In genomic region chr2:20622731-20623130, GRCh38 we compare ENCODE assay signal across 13 cellular contexts. TPM values are rescaled to one million over a fixed set of nuclear protein-coding genes. Genes with fewer than 3 reads are reported as not detected.
DNase-seq lines count a peak whose midpoint lies in the region; ATAC-seq, FAIRE-seq and TF ChIP-seq lines count a peak whose summit lies in the region.
"Had no signal": no experiment of that assay in that cellular context is flagged by ENCODE, and none has a peak within 500 bp of the region (broad histone marks: within the 10 kb centered on the region; RNA-seq: fewer than 3 reads in every experiment).

No MANE protein-coding gene starts in this region.

- H3K4me1 ChIP-seq in adrenal gland (replicated peaks in 1 of 2) = peaks cover 25 to 52% of the 10 kb centered on the region in 2 donors
- peaks cover 0 to 91% of the 10 kb centered on the region in 2 donors for H3K4me1 ChIP-seq in right atrium auricular region
- H3K4me1 ChIP-seq in gastrocnemius medialis = peaks cover 55 to 78% of the 10 kb centered on the region in 2 donors

- H3K27me3 ChIP-seq in adrenal gland (no peaks in the 10 kb centered on the region), right atrium auricular region (no peaks in the 10 kb centered on the region), gastrocnemius medialis (no peaks in the 10 kb centered on the region)

- H3K9me3 ChIP-seq in adrenal gland (replicated peaks in 1 of 3) (no peaks in the 10 kb centered on the region), right atrium auricular region (no peaks in the 10 kb centered on the region), gastrocnemius medialis (no peaks in the 10 kb centered on the region)

- peak; percentile 64 to 74 for ATAC-seq in gastrocnemius medialis
- no peak for ATAC-seq in GM21576 (IDR thresholded peaks at IDR 0.05; ENCODE audit: unreplicated experiment)
- ATAC-seq in GM21619 (IDR thresholded peaks at IDR 0.05; ENCODE audit: unreplicated experiment) = no peak

- peaks cover 0 to 31% of the 10 kb centered on the region in 2 donors for H3K36me3 ChIP-seq in adrenal gland (replicated peaks in 1 of 2)
- peaks cover 50% of the 10 kb centered on the region for H3K36me3 ChIP-seq in right atrium auricular region
- H3K36me3 ChIP-seq in gastrocnemius medialis = peaks cover 0 to 22% of the 10 kb centered on the region in 2 donors

- TF ChIP-seq CTCF in D721Med (IDR thresholded peaks at IDR 0.05; ENCODE audit: insufficient read depth, missing control alignments) (no peak), adrenal gland (IDR thresholded peaks at IDR 0.05) (no peak), right atrium auricular region (IDR thresholded peaks at IDR 0.05) (no peak), gastrocnemius medialis (IDR thresholded peaks at IDR 0.05 in 4 of 5, conservative IDR thresholded peaks at IDR 0.05 in 1 of 5) (no peak)

- no peak overlapping the region for H3K4me3 ChIP-seq in adrenal gland
- no peak overlapping the region for H3K4me3 ChIP-seq in right atrium auricular region
- H3K4me3 ChIP-seq in gastrocnemius medialis = no peak overlapping the region
- H3K4me3 ChIP-seq: GM23248 had no signal

- FAIRE-seq in D721Med (lab: Jason Lieb, UNC) = no peak
- FAIRE-seq: endothelial cell of umbilical vein had no signal

- intact Hi-C loops in adrenal gland (cut with DNase I) (no loop called here), gastrocnemius medialis (cut with DNase I; ENCODE audit: low total_unique reads) (no loop called here)

- in situ Hi-C loops in gastrocnemius medialis (cut with MboI; ENCODE audit: low sequenced_read_pairs in 4 of 4) = no loop called here

- peak in 1 of 2 donors; percentile 53 for TF ChIP-seq POLR2A in adrenal gland (IDR thresholded peaks at IDR 0.05)
- TF ChIP-seq POLR2A in gastrocnemius medialis (IDR thresholded peaks at IDR 0.05) = no peak

- 38 to 58% (median 51%) methylated on average over 9 to 10 of the region's 10 CpGs for WGBS in adrenal gland, 4 donors

- H3K27ac ChIP-seq in adrenal gland = peak overlapping the region; percentile 68 to 99 (median 69)
- peak overlapping the region; percentile 96 to 97 for H3K27ac ChIP-seq in right atrium auricular region
- peak overlapping the region; percentile 87 to 95 (median 94) for H3K27ac ChIP-seq in gastrocnemius medialis
- H3K27ac ChIP-seq: GM23248 had no signal

- peak; percentile 68 for DNase-seq in D721Med (ENCODE audit: insufficient read length, low spot score)
- peak; percentile 86 to 97 (median 95) for DNase-seq in adrenal gland
- no peak for DNase-seq in right atrium auricular region (ENCODE audit: low spot score)
- DNase-seq in gastrocnemius medialis = peak; percentile 94 to 97
- DNase-seq in SKM-1 treated with dmso at 0.1 percent for 144 hours (lab: John Stamatoyannopoulos, UW; ENCODE audit: unreplicated experiment) = no peak
- DNase-seq in dermis blood vessel endothelial cell = no peak
- DNase-seq: activated naive CD4-positive, alpha-beta T cell treated with anti-CD3 and anti-CD28 coated beads, Interleukin-2, amount 50 U/mL, for 16 hours; GM23248; kidney glomerular epithelial cell; stimulated activated CD4-positive, alpha-beta T cell treated with anti-CD3 and anti-CD28 coated beads, Interleukin-4, amount 100 ng/mL, for 4 hours had no signal

RNA-seq across cellular contexts. Expression of gene HS1BP3, which starts 28.2 kb away (rescaled TPM):
- total RNA-seq in adrenal gland (10 to 100 TPM; 33.0 to 50.1 (median 42.9) TPM), right atrium auricular region (10 to 100 TPM; 19.5 to 26.0 TPM), gastrocnemius medialis (10 to 100 TPM; 16.6 to 26.9 (median 19.4) TPM), dermis blood vessel endothelial cell (36.9 and 49.9 TPM in 2 replicates)
- 10 to 100 TPM; 23.7 to 44.2 (median 29.2) TPM for polyA plus RNA-seq in adrenal gland

RNA-seq across cellular contexts. Expression of gene GDF7, which starts 44.2 kb away (rescaled TPM):
- total RNA-seq in adrenal gland (1 to 10 TPM in 3 of 8 donors, under 1 TPM in 5; 0.17 to 1.8 (median 0.51) TPM), right atrium auricular region (1 to 10 TPM; 1.1 to 1.7 TPM), gastrocnemius medialis (under 1 TPM in 3 of 4 donors, not detected in 1; 0.02 to 0.10 (median 0.07) TPM), dermis blood vessel endothelial cell (5.4 and 28.1 TPM in 2 replicates)
- under 1 TPM; 0.22 to 0.30 (median 0.24) TPM for polyA plus RNA-seq in adrenal gland
- total RNA-seq: GM23248 had no signal

Comparison
In these comparisons a context has a peak if more than half of its experiments do, and no peak if none do; other contexts are left out.
1. DNase-seq: peak in D721Med (single experiment), adrenal gland (7 of 7) and gastrocnemius medialis (2 of 2); none in right atrium auricular region (single experiment), SKM-1 treated with dmso at 0.1 percent for 144 hours (single experiment) and dermis blood vessel endothelial cell (single experiment).
2. ATAC-seq: peak in gastrocnemius medialis (2 of 2); none in GM21576 (single experiment) and GM21619 (single experiment).
3. Peak in every context shown above with its lines, with median percentiles within 50 percentile points of each other: H3K27ac ChIP-seq.